In genomic region chrX:65634732-65635131, GRCh38 we compare ENCODE assay signal across 24 cellular contexts. TPM values are rescaled to one million over a fixed set of nuclear protein-coding genes. Genes with fewer than 3 reads are reported as not detected.
DNase-seq lines count a peak whose midpoint lies in the region; ATAC-seq and TF ChIP-seq lines count a peak whose summit lies in the region.
"Had no signal": no experiment of that assay in that cellular context is flagged by ENCODE, and none has a peak within 500 bp of the region (broad histone marks: within the 10 kb centered on the region; RNA-seq: fewer than 3 reads in every experiment).

No MANE protein-coding gene starts in this region.

- peaks cover 20% of the 10 kb centered on the region for H3K4me1 Mint-ChIP-seq in chondrocyte (ENCODE audit: low read depth)
- H3K4me1 Mint-ChIP-seq in activated CD4-positive, alpha-beta T cell treated with anti-CD3 and anti-CD28 coated beads, Interleukin-2, amount 10 ng/mL, durations not matched to agents 7 days and 5 days, result no peaks in the 10 kb centered on the region
- H3K4me1 Mint-ChIP-seq: stimulated activated naive CD8-positive, alpha-beta T cell treated with anti-CD3 and anti-CD28 coated beads, Interleukin-15, amount 100 ng/mL, for 72 hours had no signal

- no peak for ATAC-seq in psoas muscle
- ATAC-seq: Panc1; stimulated activated naive CD8-positive, alpha-beta T cell treated with anti-CD3 and anti-CD28 coated beads, Interleukin-15, amount 100 ng/mL, for 72 hours; T-cell had no signal

- no peak overlapping the region for H3K4me3 Mint-ChIP-seq in chondrocyte (ENCODE audit: unreplicated experiment)
- H3K4me3 Mint-ChIP-seq in activated CD4-positive, alpha-beta T cell treated with anti-CD3 and anti-CD28 coated beads, Interleukin-2, amount 10 ng/mL, durations not matched to agents 7 days and 5 days, result no peak overlapping the region
- H3K4me3 Mint-ChIP-seq: stimulated activated naive CD8-positive, alpha-beta T cell treated with anti-CD3 and anti-CD28 coated beads, Interleukin-15, amount 100 ng/mL, for 72 hours; T-cell had no signal

- H3K27ac ChIP-seq in left ventricle myocardium inferior (replicated peaks), result peak overlapping the region; percentile 83
- H3K27ac ChIP-seq in psoas muscle, result peak overlapping the region; percentile 39
- peak overlapping the region; percentile 79 to 86 for H3K27ac ChIP-seq in tibial artery
- peak overlapping the region in 9 of 59 donors; percentile 3 to 52 (median 34) for H3K27ac ChIP-seq in dorsolateral prefrontal cortex
- H3K27ac ChIP-seq: brain microvascular endothelial cell, C4-2B, colonic mucosa, SJSA1 had no signal

- H3K27me3 ChIP-seq in left ventricle myocardium inferior (ENCODE audit: low read depth) (no peaks in the 10 kb centered on the region), psoas muscle (ENCODE audit: insufficient read depth in 3 of 3, low read length in 2 of 3) (no peaks in the 10 kb centered on the region), tibial artery (no peaks in the 10 kb centered on the region), dorsolateral prefrontal cortex (peaks cover 0 to 66% (median 17%) of the 10 kb centered on the region in 45 donors)
- H3K27me3 ChIP-seq: brain microvascular endothelial cell, colonic mucosa, esophagus squamous epithelium, SJSA1 had no signal

- CTCF ChIA-PET in activated CD4-positive, alpha-beta T cell treated with anti-CD3 and anti-CD28 coated beads, Interleukin-2, amount 10 ng/mL, durations not matched to agents 7 days and 5 days (lab: Charles Lee), result no interaction called here

- H3K36me3 Mint-ChIP-seq in chondrocyte (ENCODE audit: low read depth), result no peaks in the 10 kb centered on the region
- H3K36me3 Mint-ChIP-seq in activated CD4-positive, alpha-beta T cell treated with anti-CD3 and anti-CD28 coated beads, Interleukin-2, amount 10 ng/mL, durations not matched to agents 7 days and 5 days (ENCODE audit: low read depth), result no peaks in the 10 kb centered on the region
- H3K36me3 Mint-ChIP-seq: T-cell had no signal

- peaks cover 19% of the 10 kb centered on the region for H3K9me3 Mint-ChIP-seq in chondrocyte (ENCODE audit: low read depth)
- H3K9me3 Mint-ChIP-seq in activated CD4-positive, alpha-beta T cell treated with anti-CD3 and anti-CD28 coated beads, Interleukin-2, amount 10 ng/mL, durations not matched to agents 7 days and 5 days, result peaks cover 3% of the 10 kb centered on the region
- H3K9me3 Mint-ChIP-seq: stimulated activated naive CD8-positive, alpha-beta T cell treated with anti-CD3 and anti-CD28 coated beads, Interleukin-15, amount 100 ng/mL, for 72 hours; T-cell had no signal

- 73 to 84% (median 75%) methylated on average over 3 to 4 of the region's 4 CpGs for WGBS in psoas muscle, 3 donors

- peaks cover 19% of the 10 kb centered on the region for H3K4me1 ChIP-seq in left ventricle myocardium inferior
- H3K4me1 ChIP-seq in psoas muscle, result peaks cover 5% of the 10 kb centered on the region
- H3K4me1 ChIP-seq in tibial artery, result peaks cover 0 to 19% (median 15%) of the 10 kb centered on the region in 4 donors
- H3K4me1 ChIP-seq: colonic mucosa, SJSA1 had no signal

- H3K36me3 ChIP-seq in left ventricle myocardium inferior (no peaks in the 10 kb centered on the region), psoas muscle (ENCODE audit: insufficient read depth in 1 of 2, low read depth in 1 of 2) (no peaks in the 10 kb centered on the region), tibial artery (no peaks in the 10 kb centered on the region)
- H3K36me3 ChIP-seq: adrenal gland, brain microvascular endothelial cell, colonic mucosa, esophagus squamous epithelium, SJSA1 had no signal

- H3K9me3 ChIP-seq in left ventricle myocardium inferior (replicated peaks), result no peaks in the 10 kb centered on the region
- no peaks in the 10 kb centered on the region for H3K9me3 ChIP-seq in psoas muscle
- no peaks in the 10 kb centered on the region for H3K9me3 ChIP-seq in tibial artery
- H3K9me3 ChIP-seq: adrenal gland, colonic mucosa, esophagus squamous epithelium, SJSA1 had no signal

- intact Hi-C loops in left ventricle myocardium inferior (cut with micrococcal nuclease) (no loop called here), psoas muscle (cut with DNase I) (no loop called here), tibial artery (cut with DNase I; ENCODE audit: low total_unique reads) (no loop called here), dorsolateral prefrontal cortex (cut with DNase I) (no loop called here)

- POLR2A ChIA-PET in activated CD4-positive, alpha-beta T cell treated with anti-CD3 and anti-CD28 coated beads, Interleukin-2, amount 10 ng/mL, durations not matched to agents 7 days and 5 days (lab: Charles Lee), result interaction anchor here (0.5 kb wide), 1 partner anchor 418 kb away, joined by 4 read pairs; no protein-coding TSS in a partner anchor

- H3K4me3 ChIP-seq in left ventricle myocardium inferior (no peak overlapping the region), psoas muscle (no peak overlapping the region), tibial artery (no peak overlapping the region), dorsolateral prefrontal cortex (no peak overlapping the region)
- H3K4me3 ChIP-seq: adrenal gland, colonic mucosa, esophagus squamous epithelium, SJSA1 had no signal

- H3K27me3 Mint-ChIP-seq in chondrocyte (ENCODE audit: low read depth), result no peaks in the 10 kb centered on the region
- no peaks in the 10 kb centered on the region for H3K27me3 Mint-ChIP-seq in activated CD4-positive, alpha-beta T cell treated with anti-CD3 and anti-CD28 coated beads, Interleukin-2, amount 10 ng/mL, durations not matched to agents 7 days and 5 days
- H3K27me3 Mint-ChIP-seq: stimulated activated naive CD8-positive, alpha-beta T cell treated with anti-CD3 and anti-CD28 coated beads, Interleukin-15, amount 100 ng/mL, for 72 hours had no signal

- peak overlapping the region; percentile 95 for H3K27ac Mint-ChIP-seq in chondrocyte (ENCODE audit: unreplicated experiment)
- no peak overlapping the region for H3K27ac Mint-ChIP-seq in activated CD4-positive, alpha-beta T cell treated with anti-CD3 and anti-CD28 coated beads, Interleukin-2, amount 10 ng/mL, durations not matched to agents 7 days and 5 days
- H3K27ac Mint-ChIP-seq: stimulated activated naive CD8-positive, alpha-beta T cell treated with anti-CD3 and anti-CD28 coated beads, Interleukin-15, amount 100 ng/mL, for 72 hours; T-cell had no signal

- DNase-seq in chondrocyte (ENCODE audit: low spot score) (no peak), left ventricle myocardium inferior (no peak), psoas muscle (no peak), tibial artery (no peak), OCI-M2 (lab: John Stamatoyannopoulos, UW; ENCODE audit: unreplicated experiment) (no peak), dorsolateral prefrontal cortex (no peak)
- DNase-seq in activated CD4-positive, alpha-beta T cell treated with anti-CD3 and anti-CD28 coated beads, Interleukin-2, amount 10 ng/mL, durations not matched to agents 7 days and 5 days, result no peak
- DNase-seq: activated CD4-positive, alpha-beta T cell treated with anti-CD3 and anti-CD28 coated beads for 1 hour; activated gamma-delta T cell; brain microvascular endothelial cell; colonic mucosa; esophagus squamous epithelium; KG1; mammary epithelial cell; NCI-H146; NCI-H524 treated with DMSO at 0.1 percent for 48 hours; stimulated activated CD4-positive, alpha-beta T cell treated with anti-CD3 and anti-CD28 coated beads, Interleukin-12 subunit alpha, Interleukin-12 subunit beta, amount 100 ng/mL, for 4 hours; stimulated activated CD4-positive, alpha-beta T cell treated with anti-CD3 and anti-CD28 coated beads, Interleukin-4, amount 100 ng/mL, for 4 hours; stimulated activated naive CD8-positive, alpha-beta T cell treated with anti-CD3 and anti-CD28 coated beads, Interleukin-15, amount 100 ng/mL, for 72 hours; T-cell had no signal

- TF ChIP-seq CTCF in chondrocyte (IDR thresholded peaks at IDR 0.05) (no peak), left ventricle myocardium inferior (IDR thresholded peaks at IDR 0.05; ENCODE audit: borderline replicate concordance) (no peak), psoas muscle (IDR thresholded peaks at IDR 0.05) (no peak), tibial artery (IDR thresholded peaks at IDR 0.05) (no peak), dorsolateral prefrontal cortex (IDR thresholded peaks at IDR 0.05 in 54 of 56, conservative IDR thresholded peaks at IDR 0.05 in 2 of 56; ENCODE audit: low read depth in 1 of 56, partially characterized antibody in 56 of 56) (no peak)

RNA-seq across cellular contexts. Expression of gene MSN, which starts 32.7 kb away (rescaled TPM):
- total RNA-seq in chondrocyte, result 335 to 384 TPM (median 382 TPM) in 3 replicates
- 107 TPM for total RNA-seq in left ventricle myocardium inferior
- 100 to 1,000 TPM in 1 of 4 donors, 10 to 100 TPM in 3; 66.0 to 101 (median 84.1) TPM for total RNA-seq in psoas muscle
- polyA plus RNA-seq in psoas muscle, result 100 to 1,000 TPM in 1 of 3 donors, 10 to 100 TPM in 2; 31.4 to 133 (median 36.1) TPM
- 100 to 1,000 TPM; 617 to 728 TPM for total RNA-seq in activated CD4-positive, alpha-beta T cell treated with anti-CD3 and anti-CD28 coated beads, Interleukin-2, amount 10 ng/mL, durations not matched to agents 7 days and 5 days
- 100 to 1,000 TPM in 4 of 120 experiments, 10 to 100 TPM in 116; 33.2 to 121 (median 55.6) TPM for total RNA-seq in dorsolateral prefrontal cortex
